ENCODE assay signal across 23 cellular contexts in the genomic region with DNA sequence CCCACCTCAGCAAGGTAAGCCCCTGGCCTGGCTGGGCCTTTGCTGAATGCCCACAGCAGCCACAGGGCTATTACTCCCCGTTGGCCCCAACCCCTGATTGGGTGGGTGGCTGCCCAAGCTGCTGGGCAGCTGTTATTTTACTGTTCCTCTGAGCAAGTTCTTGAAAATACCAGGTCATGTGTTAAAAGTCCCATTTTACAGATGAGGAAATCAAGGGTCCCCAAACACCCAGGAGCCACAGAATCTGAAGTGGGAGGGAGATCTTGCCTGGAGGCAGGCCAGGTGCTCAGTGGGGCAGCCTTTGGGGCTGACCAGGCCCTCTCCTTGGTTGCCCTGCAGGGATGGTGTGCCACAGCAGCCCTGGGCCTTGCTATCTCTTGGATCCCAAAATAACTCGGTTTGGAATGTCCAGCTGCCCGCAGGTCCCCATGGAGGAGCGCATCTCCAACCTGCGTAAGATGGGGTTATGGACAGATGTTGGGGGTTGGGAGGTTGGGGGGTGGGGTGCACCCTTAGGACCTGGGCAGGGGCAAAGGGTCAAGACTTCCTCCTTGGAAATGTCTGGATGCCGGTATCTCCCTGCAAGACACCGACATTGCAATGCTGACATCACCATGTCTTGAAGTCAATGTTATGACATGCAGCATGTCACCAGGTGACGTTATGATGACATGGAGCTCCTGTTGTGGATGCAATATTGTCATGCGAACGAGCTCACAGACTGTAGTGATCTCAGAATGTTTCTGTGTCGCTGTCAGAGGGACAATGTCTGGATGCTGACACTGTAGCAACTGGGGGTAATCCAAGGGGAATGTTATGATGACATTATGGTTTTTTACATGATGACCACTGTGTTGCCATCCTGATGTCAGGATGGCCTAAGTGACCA. TPM values are rescaled to one million over a fixed set of nuclear protein-coding genes. Genes with fewer than 3 reads are reported as not detected.
A peak's percentile ranks its signal among the peaks of the same experiment; 100 is the strongest.
DNase-seq lines count a peak whose midpoint lies in the region; FAIRE-seq and TF ChIP-seq lines count a peak whose summit lies in the region.
"Had no signal": no experiment of that assay in that cellular context is flagged by ENCODE, and none has a peak within 500 bp of the region (broad histone marks: within the 10 kb centered on the region; RNA-seq: fewer than 3 reads in every experiment).

No MANE protein-coding gene starts in this region.

- H3K9me3 ChIP-seq in mesenchymal stem cell (ENCODE audit: control insufficient read depth, low read length) = no peaks in the 10 kb centered on the region
- H3K9me3 ChIP-seq in stomach = no peaks in the 10 kb centered on the region
- H3K9me3 ChIP-seq: A549, thyroid gland had no signal

- no peaks in the 10 kb centered on the region for H3K79me1 ChIP-seq in mesenchymal stem cell (replicated peaks; ENCODE audit: low read length, poor library complexity, severe bottlenecking)

- peak overlapping the region in 1 of 2 experiments; percentile 36 for H3K14ac ChIP-seq in mesenchymal stem cell (ENCODE audit: low read length in 2 of 2)

- H2BK5ac ChIP-seq in mesenchymal stem cell (ENCODE audit: low read depth, low read length, poor library complexity, severe bottlenecking) = no peak overlapping the region

- CTCF ChIA-PET in RWPE1 (lab: Yijun Ruan, JAX) = no interaction called here

- DNase-seq in activated effector memory CD4-positive, alpha-beta T cell treated with anti-CD3 and anti-CD28 coated beads, Interleukin-2, amount 50 U/mL, for 16 hours = peak; percentile 48
- no peak for DNase-seq in activated effector memory CD4-positive, alpha-beta T cell treated with Interleukin-2 at 50 U/mL for 16 hours
- DNase-seq in RWPE1 (ENCODE audit: low spot score) = no peak
- peak; percentile 63 for DNase-seq in mesenchymal stem cell
- no peak for DNase-seq in urothelium cell line (ENCODE audit: low spot score)
- DNase-seq in NCI-H2107 treated with DMSO at 0.1 percent for 48 hours (lab: John Stamatoyannopoulos, UW; ENCODE audit: unreplicated experiment) = no peak
- no peak for DNase-seq in activated CD4-positive, CD25-positive, alpha-beta regulatory T cell treated with anti-CD3 and anti-CD28 coated beads, Interleukin-2, amount 50 U/mL, for 72 hours
- DNase-seq in stomach = no peak
- DNase-seq: activated CD4-positive, alpha-beta T cell treated with anti-CD3 and anti-CD28 coated beads for 36 hours; C1 segment of cervical spinal cord; KG1; left colon; midbrain; NCI-H187; NCI-H226; stimulated activated CD4-positive, alpha-beta T cell treated with anti-CD3 and anti-CD28 coated beads, Interleukin-2, amount 100 ng/mL, for 48 hours; stimulated activated naive B cell treated with anti-CD40 and anti-IgM and Interleukin-4, amounts not matched to agents 10 μg/mL and 1 μg/mL and 100 μg/mL, for 72 hours; thyroid gland had no signal

- no peak overlapping the region for H3K18ac ChIP-seq in mesenchymal stem cell (ENCODE audit: low read depth in 1 of 2, low read length in 2 of 2)

- no peak overlapping the region for H3K4me3 ChIP-seq in mesenchymal stem cell (ENCODE audit: insufficient read depth in 1 of 2, low read depth in 1 of 2, low read length in 2 of 2)
- H3K4me3 ChIP-seq in stomach = no peak overlapping the region
- H3K4me3 ChIP-seq: A549, dorsolateral prefrontal cortex, smooth muscle cell, thyroid gland had no signal

- no peak overlapping the region for H2BK120ac ChIP-seq in mesenchymal stem cell (ENCODE audit: low read depth, low read length)

- intact Hi-C loops in stomach (cut with DNase I; ENCODE audit: low total_unique reads) = no loop called here

- POLR2A ChIA-PET in RWPE1 (lab: Yijun Ruan, JAX; ENCODE audit: low non-redundant PET) = no interaction called here

- H2BK12ac ChIP-seq in mesenchymal stem cell (ENCODE audit: low read length in 2 of 2) = no peak overlapping the region

- H3K4ac ChIP-seq in mesenchymal stem cell (ENCODE audit: low read depth in 1 of 2, low read length in 2 of 2) = no peak overlapping the region

- H2AK5ac ChIP-seq in mesenchymal stem cell (ENCODE audit: low read length, severe bottlenecking) = no peak overlapping the region

- WGBS in mesenchymal stem cell = 87% methylated on average over 11 of the region's 11 CpGs
- WGBS in stomach, 5 donors = 75 to 88% (median 78%) methylated on average over 8 to 11 of the region's 11 CpGs

- H3K9ac ChIP-seq in mesenchymal stem cell (ENCODE audit: low read length) = no peak overlapping the region

- TF ChIP-seq POLR2A in stomach (IDR thresholded peaks at IDR 0.05) = no peak

- no peak for TF ChIP-seq EP300 in stomach (IDR thresholded peaks at IDR 0.05)

- no peaks in the 10 kb centered on the region for H3K36me3 ChIP-seq in mesenchymal stem cell (ENCODE audit: control insufficient read depth in 1 of 2, insufficient read depth in 2 of 2, low read depth in 1 of 2, low read length in 2 of 2)
- no peaks in the 10 kb centered on the region for H3K36me3 ChIP-seq in stomach
- H3K36me3 ChIP-seq: thyroid gland had no signal

- H3K4me2 ChIP-seq in mesenchymal stem cell (ENCODE audit: low read length, poor library complexity, severe bottlenecking) = no peak overlapping the region
- H3K4me2 ChIP-seq: A549, smooth muscle cell had no signal

- TF ChIP-seq CTCF in RWPE1 (conservative IDR thresholded peaks at IDR 0.05; ENCODE audit: low read depth) (no peak), stomach (IDR thresholded peaks at IDR 0.05) (no peak)

- FAIRE-seq in urothelium cell line (lab: Jason Lieb, UNC) = peak; percentile 69
- FAIRE-seq: A549, astrocyte had no signal

- H3K27me3 ChIP-seq in mesenchymal stem cell (ENCODE audit: control insufficient read depth in 1 of 2, insufficient read depth in 1 of 2, low read length in 2 of 2) (no peaks in the 10 kb centered on the region), stomach (peaks cover 0 to 16% (median 0%) of the 10 kb centered on the region in 3 donors)
- H3K27me3 ChIP-seq: dorsolateral prefrontal cortex, thyroid gland had no signal

- no peak overlapping the region for H4K8ac ChIP-seq in mesenchymal stem cell (ENCODE audit: low read length)

- peak overlapping the region; percentile 29 for H4K91ac ChIP-seq in mesenchymal stem cell (ENCODE audit: low read length)

- peak overlapping the region; percentile 32; the same call in 1 of the 2 replicates for H3K27ac ChIP-seq in RWPE1
- no peak overlapping the region for H3K27ac ChIP-seq in mesenchymal stem cell (ENCODE audit: low read length, poor library complexity, severe bottlenecking)
- H3K27ac ChIP-seq in stomach = no peak overlapping the region
- H3K27ac ChIP-seq: A549, dorsolateral prefrontal cortex, thyroid gland had no signal

- no peak overlapping the region for H2BK15ac ChIP-seq in mesenchymal stem cell (ENCODE audit: low read depth, poor library complexity, severe bottlenecking)

- H3K4me1 ChIP-seq in mesenchymal stem cell (ENCODE audit: control insufficient read depth, insufficient read depth, low read depth, low read length) (peaks cover 18% of the 10 kb centered on the region), stomach (peaks cover 11 to 26% (median 22%) of the 10 kb centered on the region in 4 donors)

- H3K23ac ChIP-seq in mesenchymal stem cell (ENCODE audit: low read length in 2 of 2) = peak overlapping the region in 1 of 2 experiments; percentile 50

- no peak overlapping the region for H2AFZ ChIP-seq in mesenchymal stem cell (ENCODE audit: low read depth, low read length)

RNA-seq across cellular contexts. Expression of a gene that starts 13.3 kb away (rescaled TPM):
- polyA plus RNA-seq in mesenchymal stem cell (2013, experiment 1 of 2) = 12.4 TPM
- polyA plus RNA-seq in mesenchymal stem cell (2013, experiment 2 of 2) = 11.3 TPM
- 10 to 100 TPM; 15.1 to 44.6 (median 28.1) TPM for total RNA-seq in stomach
- polyA plus RNA-seq in stomach = 10 to 100 TPM in 1 of 3 donors, 1 to 10 TPM in 2; 1.8 to 15.5 (median 3.1) TPM
- total RNA-seq: activated CD4-positive, alpha-beta T cell treated with anti-CD3 and anti-CD28 coated beads for 36 hours; T-helper 1 cell treated with Interleukin-12 subunit alpha and Interleukin-12 subunit beta and Interleukin-4 antibody, amounts not matched to agents 30 ng/mL and 1 ng/mL, for 36 hours had no signal

Comparison
In these comparisons a context has a peak if more than half of its experiments do, and no peak if none do; other contexts are left out.
1. DNase-seq: peak in activated effector memory CD4-positive, alpha-beta T cell treated with anti-CD3 and anti-CD28 coated beads, Interleukin-2, amount 50 U/mL, for 16 hours (single experiment) and mesenchymal stem cell (single experiment); none in activated effector memory CD4-positive, alpha-beta T cell treated with Interleukin-2 at 50 U/mL for 16 hours (single experiment), RWPE1 (single experiment), urothelium cell line (single experiment), NCI-H2107 treated with DMSO at 0.1 percent for 48 hours (single experiment), activated CD4-positive, CD25-positive, alpha-beta regulatory T cell treated with anti-CD3 and anti-CD28 coated beads, Interleukin-2, amount 50 U/mL, for 72 hours (single experiment) and stomach (single experiment).